12 cellular contexts compared by ENCODE assay signal in genomic region chr3:122183893-122184590, GRCh38. TPM values are rescaled to one million over a fixed set of nuclear protein-coding genes. Genes with fewer than 3 reads are reported as not detected.
DNase-seq lines count a peak whose midpoint lies in the region; ATAC-seq, FAIRE-seq and TF ChIP-seq lines count a peak whose summit lies in the region.
"Had no signal": no experiment of that assay in that cellular context is flagged by ENCODE, and none has a peak within 500 bp of the region (broad histone marks: within the 10 kb centered on the region; RNA-seq: fewer than 3 reads in every experiment).

No MANE protein-coding gene starts in this region.

- H3K9ac ChIP-seq in HUES48 (ENCODE audit: low read depth, low read length): no peak overlapping the region
- peak overlapping the region in 2 of 4 experiments; percentile 25 to 33; a peak in 2 of 7 replicates for H3K9ac ChIP-seq in H1 (replicated peaks in 1 of 4; ENCODE audit: extremely low read depth in 1 of 4, low read depth in 3 of 4, low read length in 3 of 4)

- H2BK15ac ChIP-seq in H1 (ENCODE audit: low read length): no peak overlapping the region

- no peak for TF ChIP-seq EP300 in H1 (IDR thresholded peaks at IDR 0.05; ENCODE audit: borderline replicate concordance in 1 of 2, low read depth in 2 of 2, low read length in 2 of 2)

- H4K5ac ChIP-seq in H1 (ENCODE audit: insufficient read length, low read depth, low read length): no peak overlapping the region

- no peak overlapping the region; the same call in 1 of the 2 replicates for H3K18ac ChIP-seq in H1 (ENCODE audit: extremely low read depth, low read length)

- H3K79me1 ChIP-seq in H1 (ENCODE audit: low read depth, low read length): no peaks in the 10 kb centered on the region

- no peak overlapping the region for H3K23ac ChIP-seq in H1 (ENCODE audit: insufficient read length)

- no peak overlapping the region for H3K4ac ChIP-seq in H1 (replicated peaks; ENCODE audit: insufficient read length, low read depth, low read length)

- no peak for ATAC-seq in naive thymus-derived CD4-positive, alpha-beta T cell
- no peak for ATAC-seq in HG03432 (IDR thresholded peaks at IDR 0.05; ENCODE audit: unreplicated experiment)

- no peak for TF ChIP-seq CTCF in H1 (IDR thresholded peaks at IDR 0.05; ENCODE audit: control extremely low read depth in 1 of 3, insufficient read depth in 1 of 3, low read depth in 1 of 3, low read length in 3 of 3)

- H3K4me3 ChIP-seq in HUES48 (ENCODE audit: low read depth, low read length): peak overlapping the region; percentile 72
- H3K4me3 ChIP-seq in H1 (ENCODE audit: extremely low read depth in 1 of 4, insufficient read depth in 2 of 4, low read depth in 3 of 4, low read length in 4 of 4): peak overlapping the region; percentile 52 to 76 (median 70)
- no peak overlapping the region for H3K4me3 ChIP-seq in naive thymus-derived CD4-positive, alpha-beta T cell (ENCODE audit: low read length)

- H3K79me2 ChIP-seq in H1 (ENCODE audit: control insufficient read depth in 1 of 2, insufficient read depth in 2 of 2, low read length in 2 of 2): no peaks in the 10 kb centered on the region

- no peak overlapping the region for H3K14ac ChIP-seq in H1 (ENCODE audit: insufficient read length)

- no peak for FAIRE-seq in H1 (lab: Jason Lieb, UNC)
- FAIRE-seq: TTC549 had no signal

- intact Hi-C loops in naive thymus-derived CD4-positive, alpha-beta T cell (cut with micrococcal nuclease): no loop called here

- no peaks in the 10 kb centered on the region for H4K20me1 ChIP-seq in H1 (replicated peaks in 1 of 2; ENCODE audit: control insufficient read depth in 1 of 2, insufficient read depth in 2 of 2, low read length in 2 of 2)

- H3K4me2 ChIP-seq in H1 (ENCODE audit: insufficient read depth in 1 of 2, low read depth in 2 of 2, low read length in 2 of 2): peak overlapping the region; percentile 88 to 96

- CTCF ChIA-PET in H1 (lab: Charles Lee; ENCODE audit: partially characterized antibody): interaction anchor here (0.6 to 1.6 kb wide), 8 partner anchors 10 to 379 kb away, joined by 3 to 5 read pairs (median 4); no protein-coding TSS in a partner anchor
- CTCF ChIA-PET in naive thymus-derived CD4-positive, alpha-beta T cell (lab: Charles Lee): interaction anchor here (0.5 kb wide), 1 partner anchor 1744 kb away, joined by 3 read pairs; no protein-coding TSS in a partner anchor

- H3K27ac Mint-ChIP-seq in naive thymus-derived CD4-positive, alpha-beta T cell: no peak overlapping the region

- TF ChIP-seq RAD21 in H1 (IDR thresholded peaks at IDR 0.05 in 1 of 2, conservative IDR thresholded peaks at IDR 0.05 in 1 of 2; ENCODE audit: low read depth in 2 of 2, low read length in 2 of 2): no peak

- peak overlapping the region; percentile 56 for H4K91ac ChIP-seq in H1 (replicated peaks; ENCODE audit: insufficient read length, low read length)

- no peak for TF ChIP-seq POLR2A in H1 (IDR thresholded peaks at IDR 0.05; ENCODE audit: control extremely low read depth in 1 of 2, low read depth in 2 of 2, low read length in 2 of 2)

- 4% methylated on average over 33 of the region's 64 CpGs; no CpG with 5 or more reads in 1 of the 2 experiments for WGBS in H1 (ENCODE audit: extremely low coverage in 1 of 2, insufficient coverage in 1 of 2, insufficient read length in 1 of 2, insufficient replicate concordance in 2 of 2, low coverage in 1 of 2, low lambda C conversion rate in 2 of 2, missing lambda C conversion rate in 1 of 2), 2 experiments

- H3K4me1 ChIP-seq in HUES48 (ENCODE audit: control insufficient read depth, insufficient read depth, low read length): no peaks in the 10 kb centered on the region
- H3K4me1 ChIP-seq in H1 (replicated peaks in 1 of 4; ENCODE audit: control insufficient read depth in 3 of 4, insufficient read depth in 4 of 4, low read length in 3 of 4): no peaks in the 10 kb centered on the region; a peak in 1 of 7 replicates
- no peaks in the 10 kb centered on the region for H3K4me1 ChIP-seq in naive thymus-derived CD4-positive, alpha-beta T cell (ENCODE audit: control insufficient read depth in 2 of 2, insufficient read depth in 2 of 2, low read length in 2 of 2)

- POLR2A ChIA-PET in H1 (lab: Charles Lee; ENCODE audit: partially characterized antibody): interaction anchor here (1.6 kb wide), 1 partner anchor 33 kb away, joined by 3 read pairs; no protein-coding TSS in a partner anchor
- POLR2A ChIA-PET in naive thymus-derived CD4-positive, alpha-beta T cell (lab: Charles Lee): no interaction called here

- DNase-seq in D341Med (ENCODE audit: low spot score) (peak; percentile 42), H1 (ENCODE audit: low read depth in 1 of 2, low spot score in 2 of 2) (peak; percentile 5 to 77), dermis blood vessel endothelial cell (no peak), NCI-H748 treated with DMSO at 0.1 percent for 48 hours (lab: John Stamatoyannopoulos, UW) (no peak)
- no peak for DNase-seq in naive thymus-derived CD4-positive, alpha-beta T cell
- no peak for DNase-seq in stimulated activated CD4-positive, alpha-beta T cell treated with anti-CD3 and anti-CD28 coated beads, Interleukin-15, amount 100 ng/mL, for 24 hours
- DNase-seq: stimulated activated CD4-positive, alpha-beta T cell treated with anti-CD3 and anti-CD28 coated beads, Interleukin-4, amount 100 ng/mL, for 24 hours had no signal

- no peak overlapping the region; the same call in 1 of the 2 replicates for H2BK12ac ChIP-seq in H1 (ENCODE audit: low read depth, low read length)

- no peak overlapping the region for H2BK20ac ChIP-seq in H1 (ENCODE audit: low read length)

- peak overlapping the region in 6 of 10 donors; percentile 9 to 70 (median 56) for H3K4me3 Mint-ChIP-seq in naive thymus-derived CD4-positive, alpha-beta T cell
- H3K4me3 Mint-ChIP-seq: central memory CD8-positive, alpha-beta T cell had no signal

- peaks cover 6% of the 10 kb centered on the region; the same call in 1 of the 2 replicates for H3K23me2 ChIP-seq in H1 (ENCODE audit: low read depth, low read length)

- no peak overlapping the region for H2AK5ac ChIP-seq in H1 (ENCODE audit: low read depth, low read length)

- no peak overlapping the region for H2BK120ac ChIP-seq in H1 (replicated peaks; ENCODE audit: low read depth, low read length)

- H3K9me3 Mint-ChIP-seq in naive thymus-derived CD4-positive, alpha-beta T cell: peaks cover 0 to 2% (median 0%) of the 10 kb centered on the region in 11 donors
- H3K9me3 Mint-ChIP-seq: central memory CD8-positive, alpha-beta T cell had no signal

- H3K27me3 ChIP-seq in HUES48 (ENCODE audit: control insufficient read depth, insufficient read depth, low read length) (peaks cover 76% of the 10 kb centered on the region), H1 (replicated peaks in 1 of 4; ENCODE audit: control insufficient read depth in 3 of 4, extremely low read depth in 1 of 4, insufficient read depth in 3 of 4, low read length in 3 of 4) (peaks cover 0 to 44% (median 35%) of the 10 kb centered on the region in 4 experiments; a peak in 6 of 7 replicates)
- H3K27me3 ChIP-seq in naive thymus-derived CD4-positive, alpha-beta T cell (ENCODE audit: control insufficient read depth in 2 of 2, insufficient read depth in 2 of 2, low read length in 2 of 2): peaks cover 3 to 8% of the 10 kb centered on the region in 2 donors

- H3K27ac ChIP-seq in HUES48 (ENCODE audit: low read depth, low read length): no peak overlapping the region
- no peak overlapping the region for H3K27ac ChIP-seq in H1 (ENCODE audit: low read depth, low read length)
- no peak overlapping the region for H3K27ac ChIP-seq in naive thymus-derived CD4-positive, alpha-beta T cell (ENCODE audit: low read depth, low read length)
- H3K27ac ChIP-seq: left lung had no signal

- H3K36me3 ChIP-seq in HUES48 (ENCODE audit: control insufficient read depth, insufficient read depth, low read length): no peaks in the 10 kb centered on the region
- H3K36me3 ChIP-seq in H1 (ENCODE audit: control insufficient read depth in 2 of 4, insufficient read depth in 4 of 4, low read length in 3 of 4): no peaks in the 10 kb centered on the region
- H3K36me3 ChIP-seq in naive thymus-derived CD4-positive, alpha-beta T cell (ENCODE audit: control insufficient read depth in 2 of 3, insufficient read depth in 3 of 3, low read length in 3 of 3): no peaks in the 10 kb centered on the region
- H3K36me3 ChIP-seq: left lung had no signal

- no peak overlapping the region; the same call in 1 of the 2 replicates for H4K8ac ChIP-seq in H1 (ENCODE audit: extremely low read depth, insufficient read depth, low read length)

- H3K9me3 ChIP-seq in HUES48 (ENCODE audit: control insufficient read depth, insufficient read depth, low read length): no peaks in the 10 kb centered on the region
- H3K9me3 ChIP-seq in H1 (ENCODE audit: insufficient read depth in 2 of 2, low read depth in 1 of 2, low read length in 1 of 2): no peaks in the 10 kb centered on the region
- H3K9me3 ChIP-seq in naive thymus-derived CD4-positive, alpha-beta T cell (ENCODE audit: control insufficient read depth in 2 of 3, low read length in 3 of 3): no peaks in the 10 kb centered on the region
- H3K9me3 ChIP-seq: left lung had no signal

- no peak overlapping the region for H3K56ac ChIP-seq in H1 (replicated peaks; ENCODE audit: insufficient read length, low read depth, low read length)

- peak overlapping the region; percentile 92 for H2AFZ ChIP-seq in H1 (ENCODE audit: low read length)

- H3K27me3 Mint-ChIP-seq in naive thymus-derived CD4-positive, alpha-beta T cell: peaks cover 65 to 80% (median 78%) of the 10 kb centered on the region in 5 donors

- H3K36me3 Mint-ChIP-seq in naive thymus-derived CD4-positive, alpha-beta T cell: no peaks in the 10 kb centered on the region

- peaks cover 0 to 8% (median 7%) of the 10 kb centered on the region in 7 donors for H3K4me1 Mint-ChIP-seq in naive thymus-derived CD4-positive, alpha-beta T cell
- H3K4me1 Mint-ChIP-seq: central memory CD8-positive, alpha-beta T cell had no signal

- H2BK5ac ChIP-seq in H1 (ENCODE audit: low read depth, low read length): no peak overlapping the region

TF ChIP-seq in H1, 55 proteins besides CTCF, POLR2A, EP300 and RAD21 (continues in another document):
- TF ChIP-seq RBBP5 (IDR thresholded peaks at IDR 0.05; ENCODE audit: borderline replicate concordance, low read depth, low read length) (no peak; the same call in 1 of the 2 replicates), HDAC6 (IDR thresholded peaks at IDR 0.05; ENCODE audit: low read depth, low read length) (no peak)

RNA-seq across cellular contexts. Expression of gene CASR, which starts 0.6 kb away (rescaled TPM):
- 0.25 and 0.58 TPM in 2 replicates for total RNA-seq in H1 (2021; fragmentation: NEBNext Ultra II Directional; extraction: Animal tissue kit (Norgen Biotek cat#: 25700))
- 0.28 and 0.36 TPM in 2 replicates for polyA plus RNA-seq in H1 (2011; rRNA removed)
- 0.27 TPM for polyA plus RNA-seq in H1 (2011; cell fraction: cytosol; rRNA removed)
- 0.19 TPM for polyA plus RNA-seq in H1 (2011; cell fraction: nucleus; rRNA removed)
- polyA plus RNA-seq in H1 (2012, experiment 1 of 2): 0.23 to 0.46 TPM (median 0.25 TPM) in 4 replicates
- 0.39 TPM for polyA plus RNA-seq in H1 (2012, experiment 2 of 2)
- polyA plus RNA-seq in H1 (2013, experiment 1 of 2): 0.24 TPM
- 0.28 TPM for polyA plus RNA-seq in H1 (2013, experiment 2 of 2)
- polyA minus RNA-seq in H1 (2011; rRNA and poly(A)+ RNA removed): 0.39 and 0.50 TPM in 2 replicates
- polyA minus RNA-seq in H1 (2011; cell fraction: cytosol; rRNA and poly(A)+ RNA removed): not detected
- polyA minus RNA-seq in H1 (2011; cell fraction: nucleus; rRNA and poly(A)+ RNA removed): 1.3 TPM
- total RNA-seq in naive thymus-derived CD4-positive, alpha-beta T cell: under 1 TPM in 2 of 5 experiments, not detected in 3; 0.02 TPM
- polyA plus RNA-seq in naive thymus-derived CD4-positive, alpha-beta T cell: not detected
- total RNA-seq in dermis blood vessel endothelial cell: not detected in 2 replicates

Comparison
In these comparisons a context has a peak if more than half of its experiments do, and no peak if none do; other contexts are left out.
1. DNase-seq: peak in D341Med (single experiment) and H1 (2 of 2); none in naive thymus-derived CD4-positive, alpha-beta T cell (0 of 9), dermis blood vessel endothelial cell (single experiment), stimulated activated CD4-positive, alpha-beta T cell treated with anti-CD3 and anti-CD28 coated beads, Interleukin-15, amount 100 ng/mL, for 24 hours (single experiment) and NCI-H748 treated with DMSO at 0.1 percent for 48 hours (single experiment).